22 cellular contexts compared by ENCODE assay signal in genomic region chr9:136186386-136186785, GRCh38. TPM values are rescaled to one million over a fixed set of nuclear protein-coding genes. Genes with fewer than 3 reads are reported as not detected.
A peak's percentile ranks its signal among the peaks of the same experiment; 100 is the strongest.
DNase-seq lines count a peak whose midpoint lies in the region; ATAC-seq, FAIRE-seq and TF ChIP-seq lines count a peak whose summit lies in the region.
"Had no signal": no experiment of that assay in that cellular context is flagged by ENCODE, and none has a peak within 500 bp of the region (broad histone marks: within the 10 kb centered on the region; RNA-seq: fewer than 3 reads in every experiment).

No MANE protein-coding gene starts in this region.

- CTCF ChIA-PET in H1 (lab: Charles Lee; ENCODE audit: partially characterized antibody), result interaction anchor here (0.6 to 8.0 kb wide), 17 partner anchors 8 to 139 kb away, joined by 3 to 62 read pairs (median 4); no protein-coding TSS in a partner anchor

- no peak overlapping the region for H4K5ac ChIP-seq in H1 (ENCODE audit: insufficient read length, low read depth, low read length)

- H3K4ac ChIP-seq in H1 (replicated peaks; ENCODE audit: insufficient read length, low read depth, low read length), result no peak overlapping the region
- no peak overlapping the region for H3K4ac ChIP-seq in neuronal stem cell (ENCODE audit: low read length)

- H3K23me2 ChIP-seq in H1 (ENCODE audit: low read depth, low read length), result no peaks in the 10 kb centered on the region

- 0 out of 2 replicates have a peak overlapping the region, but pooled peaks have one; percentile 5 for H2AK5ac ChIP-seq in H1 (ENCODE audit: low read depth, low read length)
- no peak overlapping the region for H2AK5ac ChIP-seq in neuronal stem cell (ENCODE audit: low read depth, low read length)

- no peak overlapping the region for H3K4me3 ChIP-seq in right cardiac atrium (ENCODE audit: low read length)
- no peak overlapping the region for H3K4me3 ChIP-seq in right atrium auricular region
- no peak overlapping the region for H3K4me3 ChIP-seq in H1 (ENCODE audit: extremely low read depth in 1 of 4, insufficient read depth in 2 of 4, low read depth in 3 of 4, low read length in 4 of 4)
- H3K4me3 ChIP-seq in neuronal stem cell (ENCODE audit: low read length in 2 of 2), result no peak overlapping the region
- H3K4me3 ChIP-seq: A549, GM23248 had no signal

- H3K27ac ChIP-seq in right cardiac atrium (ENCODE audit: low read length) (no peak overlapping the region), right atrium auricular region (no peak overlapping the region), H1 (ENCODE audit: low read depth, low read length) (no peak overlapping the region), neuronal stem cell (replicated peaks; ENCODE audit: low read length) (no peak overlapping the region)
- H3K27ac ChIP-seq: A549, C4-2B, GM23248 had no signal

- no peaks in the 10 kb centered on the region for H3K9me3 ChIP-seq in right cardiac atrium (ENCODE audit: control insufficient read depth, low read length)
- no peaks in the 10 kb centered on the region for H3K9me3 ChIP-seq in right atrium auricular region
- H3K9me3 ChIP-seq in H1 (ENCODE audit: insufficient read depth in 2 of 2, low read depth in 1 of 2, low read length in 1 of 2), result no peaks in the 10 kb centered on the region
- H3K9me3 ChIP-seq in neuronal stem cell (replicated peaks in 1 of 2; ENCODE audit: control insufficient read depth in 2 of 2, insufficient read depth in 1 of 2, low read depth in 1 of 2, low read length in 2 of 2), result peaks cover 0 to 3% of the 10 kb centered on the region in 2 donors
- H3K9me3 ChIP-seq: A549, Caco-2 had no signal

- H2BK5ac ChIP-seq in H1 (ENCODE audit: low read depth, low read length) (no peak overlapping the region), neuronal stem cell (ENCODE audit: low read length) (no peak overlapping the region)

- peak; percentile 1 to 34 (median 28) for DNase-seq in right cardiac atrium
- no peak for DNase-seq in right atrium auricular region (ENCODE audit: low spot score)
- peak in 1 of 2 experiments; percentile 46 for DNase-seq in H1 (ENCODE audit: low read depth in 1 of 2, low spot score in 2 of 2)
- no peak for DNase-seq in neuronal stem cell (ENCODE audit: low spot score)
- DNase-seq in activated CD8-positive, alpha-beta memory T cell treated with anti-CD3 and anti-CD28 coated beads for 24 hours, result no peak
- DNase-seq: 8988T; ACHN; AML-193; Caco-2; CD4-positive, CD25-positive, alpha-beta regulatory T cell; CD8-positive, alpha-beta T cell; DND-41; GM23248; H9 had no signal

- H3K18ac ChIP-seq in H1 (ENCODE audit: extremely low read depth, low read length) (no peak overlapping the region; the same call in 1 of the 2 replicates), neuronal stem cell (ENCODE audit: low read length) (peak overlapping the region; percentile 55)

- H3K4me2 ChIP-seq in H1 (ENCODE audit: insufficient read depth in 1 of 2, low read depth in 2 of 2, low read length in 2 of 2), result no peak overlapping the region
- H3K4me2 ChIP-seq in neuronal stem cell (ENCODE audit: insufficient read depth, low read length, poor library complexity, severe bottlenecking), result no peak overlapping the region
- H3K4me2 ChIP-seq: A549 had no signal

- ATAC-seq in right cardiac atrium, result no peak
- ATAC-seq in GM19397 (IDR thresholded peaks at IDR 0.05; ENCODE audit: unreplicated experiment), result no peak
- ATAC-seq: A549; CD8-positive, alpha-beta T cell; HCT116 had no signal

- H2BK12ac ChIP-seq in H1 (ENCODE audit: low read depth, low read length) (0 out of 2 replicates have a peak overlapping the region, but pooled peaks have one; percentile 23), neuronal stem cell (ENCODE audit: low read length) (peak overlapping the region; percentile 23)

- FAIRE-seq in H1 (lab: Jason Lieb, UNC), result no peak
- FAIRE-seq: A549, G401.6, GM12892 had no signal

- no peak for TF ChIP-seq EP300 in H1 (IDR thresholded peaks at IDR 0.05; ENCODE audit: borderline replicate concordance in 1 of 2, low read depth in 2 of 2, low read length in 2 of 2)

- no peak overlapping the region for H4K91ac ChIP-seq in H1 (replicated peaks; ENCODE audit: insufficient read length, low read length)
- H4K91ac ChIP-seq in neuronal stem cell (ENCODE audit: low read depth, low read length, poor library complexity), result no peak overlapping the region

- H3K79me1 ChIP-seq in H1 (ENCODE audit: low read depth, low read length), result no peaks in the 10 kb centered on the region
- peaks cover 3% of the 10 kb centered on the region for H3K79me1 ChIP-seq in neuronal stem cell (ENCODE audit: low read depth, low read length)

- H4K20me1 ChIP-seq in H1 (replicated peaks in 1 of 2; ENCODE audit: control insufficient read depth in 1 of 2, insufficient read depth in 2 of 2, low read length in 2 of 2), result peaks cover 2 to 4% of the 10 kb centered on the region in 2 experiments

- H3K36me3 ChIP-seq in right atrium auricular region (no peaks in the 10 kb centered on the region), H1 (ENCODE audit: control insufficient read depth in 2 of 4, insufficient read depth in 4 of 4, low read length in 3 of 4) (no peaks in the 10 kb centered on the region), neuronal stem cell (replicated peaks in 1 of 2; ENCODE audit: control insufficient read depth in 2 of 2, insufficient read depth in 2 of 2, low read length in 2 of 2) (no peaks in the 10 kb centered on the region)

- H3K23ac ChIP-seq in H1 (ENCODE audit: insufficient read length) (no peak overlapping the region), neuronal stem cell (ENCODE audit: low read depth, low read length, poor library complexity) (no peak overlapping the region)

- intact Hi-C loops in right cardiac atrium (cut with DNase I), result no loop called here

- TF ChIP-seq RAD21 in H1 (IDR thresholded peaks at IDR 0.05 in 1 of 2, conservative IDR thresholded peaks at IDR 0.05 in 1 of 2; ENCODE audit: low read depth in 2 of 2, low read length in 2 of 2), result no peak

- no peak overlapping the region for H2BK120ac ChIP-seq in H1 (replicated peaks; ENCODE audit: low read depth, low read length)
- peak overlapping the region; percentile 21 for H2BK120ac ChIP-seq in neuronal stem cell (ENCODE audit: low read depth, low read length)

- H4K8ac ChIP-seq in H1 (ENCODE audit: extremely low read depth, insufficient read depth, low read length) (no peak overlapping the region), neuronal stem cell (ENCODE audit: low read depth, low read length) (no peak overlapping the region)

- H3K56ac ChIP-seq in H1 (replicated peaks; ENCODE audit: insufficient read length, low read depth, low read length), result no peak overlapping the region

- H3K14ac ChIP-seq in H1 (ENCODE audit: insufficient read length) (no peak overlapping the region), neuronal stem cell (ENCODE audit: low read length) (no peak overlapping the region)

- POLR2A ChIA-PET in H1 (lab: Charles Lee; ENCODE audit: partially characterized antibody), result interaction anchor here (1.1 to 2.4 kb wide), 3 partner anchors 12 to 15 kb away, joined by 3 to 5 read pairs (median 4); no protein-coding TSS in a partner anchor

- H3K4me1 ChIP-seq in right cardiac atrium (ENCODE audit: control insufficient read depth, insufficient read depth, low read length) (no peaks in the 10 kb centered on the region), right atrium auricular region (no peaks in the 10 kb centered on the region), H1 (replicated peaks in 1 of 4; ENCODE audit: control insufficient read depth in 3 of 4, insufficient read depth in 4 of 4, low read length in 3 of 4) (peaks cover 0 to 11% (median 2%) of the 10 kb centered on the region in 4 experiments; a peak in 4 of 7 replicates), neuronal stem cell (ENCODE audit: control insufficient read depth in 2 of 2, insufficient read depth in 1 of 2, low read depth in 1 of 2, low read length in 2 of 2) (peaks cover 4 to 14% of the 10 kb centered on the region in 2 donors)
- H3K4me1 ChIP-seq: A549, Caco-2 had no signal

- H2BK20ac ChIP-seq in H1 (ENCODE audit: low read length), result 0 out of 2 replicates have a peak overlapping the region, but pooled peaks have one; percentile 48

- no peaks in the 10 kb centered on the region for H3K79me2 ChIP-seq in H1 (ENCODE audit: control insufficient read depth in 1 of 2, insufficient read depth in 2 of 2, low read length in 2 of 2)

- H2AFZ ChIP-seq in H1 (ENCODE audit: low read length) (no peak overlapping the region), neuronal stem cell (ENCODE audit: low read length) (no peak overlapping the region)
- H2AFZ ChIP-seq: GM23248 had no signal

- H2BK15ac ChIP-seq in H1 (ENCODE audit: low read length) (peak overlapping the region; percentile 19; the same call in 1 of the 2 replicates), neuronal stem cell (ENCODE audit: low read length) (peak overlapping the region; percentile 79)

- no peak for TF ChIP-seq POLR2A in H1 (IDR thresholded peaks at IDR 0.05; ENCODE audit: control extremely low read depth in 1 of 2, low read depth in 2 of 2, low read length in 2 of 2)

- no peak for TF ChIP-seq CTCF in right atrium auricular region (IDR thresholded peaks at IDR 0.05)
- TF ChIP-seq CTCF in H1 (IDR thresholded peaks at IDR 0.05; ENCODE audit: control extremely low read depth in 1 of 3, insufficient read depth in 1 of 3, low read depth in 1 of 3, low read length in 3 of 3), result no peak

- WGBS in right cardiac atrium, result 68% methylated on average over 14 of the region's 14 CpGs
- 87% methylated on average over 13 of the region's 14 CpGs; no CpG with 5 or more reads in 1 of the 2 experiments for WGBS in H1 (ENCODE audit: extremely low coverage in 1 of 2, insufficient coverage in 1 of 2, insufficient read length in 1 of 2, insufficient replicate concordance in 2 of 2, low coverage in 1 of 2, low lambda C conversion rate in 2 of 2, missing lambda C conversion rate in 1 of 2), 2 experiments
- WGBS in neuronal stem cell (ENCODE audit: extremely low coverage in 2 of 2, insufficient read length in 2 of 2, insufficient replicate concordance in 1 of 2), 2 donors, result no CpG with 5 or more reads among the region's 14 CpGs

- H3K9ac ChIP-seq in H1 (replicated peaks in 1 of 4; ENCODE audit: extremely low read depth in 1 of 4, low read depth in 3 of 4, low read length in 3 of 4) (no peak overlapping the region), neuronal stem cell (ENCODE audit: low read depth, low read length, poor library complexity) (no peak overlapping the region)
- H3K9ac ChIP-seq: GM23248 had no signal

- H3K27me3 ChIP-seq in right cardiac atrium (ENCODE audit: control insufficient read depth, insufficient read depth) (no peaks in the 10 kb centered on the region), right atrium auricular region (peaks cover 0 to 1% of the 10 kb centered on the region in 2 donors), H1 (replicated peaks in 1 of 4; ENCODE audit: control insufficient read depth in 3 of 4, extremely low read depth in 1 of 4, insufficient read depth in 3 of 4, low read length in 3 of 4) (peaks cover 4 to 18% (median 14%) of the 10 kb centered on the region in 4 experiments), neuronal stem cell (ENCODE audit: control insufficient read depth in 3 of 3, insufficient read depth in 3 of 3, low read depth in 1 of 3, low read length in 3 of 3) (peaks cover 6 to 89% (median 13%) of the 10 kb centered on the region in 3 experiments)

RNA-seq across cellular contexts. Expression of gene LHX3, which starts 18.5 kb away (rescaled TPM):
- not detected for total RNA-seq in right cardiac atrium
- not detected for polyA plus RNA-seq in right cardiac atrium
- total RNA-seq in right atrium auricular region, result under 1 TPM in 1 of 2 donors, not detected in 1; 0.16 TPM
- not detected in 2 replicates for total RNA-seq in H1 (2021; fragmentation: NEBNext Ultra II Directional; extraction: Animal tissue kit (Norgen Biotek cat#: 25700))
- 0.02 and 0.03 TPM in 2 replicates for polyA plus RNA-seq in H1 (2011; rRNA removed)
- not detected for polyA plus RNA-seq in H1 (2011; cell fraction: cytosol; rRNA removed)
- polyA plus RNA-seq in H1 (2011; cell fraction: nucleus; rRNA removed), result 0.20 TPM
- not detected in 4 replicates for polyA plus RNA-seq in H1 (2012, experiment 1 of 2)
- polyA plus RNA-seq in H1 (2012, experiment 2 of 2), result not detected
- polyA plus RNA-seq in H1 (2013, experiment 1 of 2), result not detected
- polyA plus RNA-seq in H1 (2013, experiment 2 of 2), result 0.02 TPM
- polyA minus RNA-seq in H1 (2011; rRNA and poly(A)+ RNA removed), result not detected in 2 replicates
- polyA minus RNA-seq in H1 (2011; cell fraction: cytosol; rRNA and poly(A)+ RNA removed), result not detected
- 0.30 TPM for polyA minus RNA-seq in H1 (2011; cell fraction: nucleus; rRNA and poly(A)+ RNA removed)
- not detected for polyA plus RNA-seq in neuronal stem cell (2013, experiment 1 of 2)
- not detected for polyA plus RNA-seq in neuronal stem cell (2013, experiment 2 of 2)
- total RNA-seq: CD4-positive, CD25-positive, alpha-beta regulatory T cell; GM23248; H4; H9 had no signal
- polyA plus RNA-seq: BJ; CD4-positive, CD25-positive, alpha-beta regulatory T cell; GM23248 had no signal

RNA-seq across cellular contexts. Expression of gene QSOX2, which starts 59.2 kb away (rescaled TPM):
- 1 to 10 TPM; 5.3 to 9.0 (median 7.5) TPM for total RNA-seq in right cardiac atrium
- polyA plus RNA-seq in right cardiac atrium, result 4.5 TPM
- 1 to 10 TPM; 3.2 to 6.3 TPM for total RNA-seq in right atrium auricular region
- total RNA-seq in H1 (2021; fragmentation: NEBNext Ultra II Directional; extraction: Animal tissue kit (Norgen Biotek cat#: 25700)), result 27.5 and 28.6 TPM in 2 replicates
- 18.0 and 21.8 TPM in 2 replicates for polyA plus RNA-seq in H1 (2011; rRNA removed)
- polyA plus RNA-seq in H1 (2011; cell fraction: cytosol; rRNA removed), result 20.4 TPM
- polyA plus RNA-seq in H1 (2011; cell fraction: nucleus; rRNA removed), result 52.2 TPM
- polyA plus RNA-seq in H1 (2012, experiment 1 of 2), result 18.2 to 24.6 TPM (median 21.8 TPM) in 4 replicates
- 13.5 TPM for polyA plus RNA-seq in H1 (2012, experiment 2 of 2)
- polyA plus RNA-seq in H1 (2013, experiment 1 of 2), result 27.3 TPM
- 25.5 TPM for polyA plus RNA-seq in H1 (2013, experiment 2 of 2)
- polyA minus RNA-seq in H1 (2011; rRNA and poly(A)+ RNA removed), result 17.0 and 19.8 TPM in 2 replicates
- polyA minus RNA-seq in H1 (2011; cell fraction: cytosol; rRNA and poly(A)+ RNA removed), result 10.7 TPM
- polyA minus RNA-seq in H1 (2011; cell fraction: nucleus; rRNA and poly(A)+ RNA removed), result 13.1 TPM
- 11.3 TPM for polyA plus RNA-seq in neuronal stem cell (2013, experiment 1 of 2)
- polyA plus RNA-seq in neuronal stem cell (2013, experiment 2 of 2), result 11.5 TPM

Comparison
In these comparisons a context has a peak if more than half of its experiments do, and no peak if none do; other contexts are left out.
1. DNase-seq: peak in right cardiac atrium (3 of 3); none in right atrium auricular region (single experiment), neuronal stem cell (single experiment) and activated CD8-positive, alpha-beta memory T cell treated with anti-CD3 and anti-CD28 coated beads for 24 hours (single experiment).